Comparison of ENCODE assay signal across 18 cellular contexts in genomic region chr6:37893262-37893661, GRCh38.
"Had no signal": no experiment of that assay in that cellular context is flagged by ENCODE, and none has a peak within 500 bp of the region (broad histone marks: within the 10 kb centered on the region; RNA-seq: fewer than 3 reads in every experiment).

No MANE protein-coding gene starts in this region.

- ATAC-seq: activated T-helper 17 cell treated with anti-CD3 and anti-CD28 coated beads, Interleukin-2, amount 50 U/mL, for 72 hours; effector memory CD8-positive, alpha-beta T cell; left cardiac atrium had no signal

- DNase-seq: activated CD4-positive, alpha-beta memory T cell treated with anti-CD3 and anti-CD28 coated beads, Interleukin-2, amount 10 ng/mL, durations not matched to agents 7 days and 5 days; activated CD4-positive, alpha-beta T cell treated with anti-CD3 and anti-CD28 coated beads for 48 hours; activated CD4-positive, CD25-positive, alpha-beta regulatory T cell; activated naive CD4-positive, alpha-beta T cell; activated naive CD8-positive, alpha-beta T cell treated with anti-CD3 and anti-CD28 coated beads for 36 hours; activated T-cell treated with anti-CD3 and anti-CD28 coated beads, Interleukin-2, amount 50 U/mL, for 1 hour; amniotic stem cell; effector memory CD8-positive, alpha-beta T cell; esophagus squamous epithelium; left cardiac atrium; mesendoderm; nucleus accumbens; posterior cingulate gyrus; retina; stimulated activated naive CD4-positive, alpha-beta T cell treated with Interleukin-2 at 50 U/mL for 16 hours; thyroid gland had no signal

- H3K27me3 Mint-ChIP-seq: activated CD4-positive, alpha-beta memory T cell treated with anti-CD3 and anti-CD28 coated beads, Interleukin-2, amount 10 ng/mL, durations not matched to agents 7 days and 5 days; activated naive CD8-positive, alpha-beta T cell treated with anti-CD3 and anti-CD28 coated beads for 36 hours; activated T-helper 17 cell treated with anti-CD3 and anti-CD28 coated beads, Interleukin-2, amount 50 U/mL, for 72 hours; effector memory CD8-positive, alpha-beta T cell had no signal

- H3K4me3 Mint-ChIP-seq: activated CD4-positive, alpha-beta memory T cell treated with anti-CD3 and anti-CD28 coated beads, Interleukin-2, amount 10 ng/mL, durations not matched to agents 7 days and 5 days; activated naive CD8-positive, alpha-beta T cell treated with anti-CD3 and anti-CD28 coated beads for 36 hours; activated T-helper 17 cell treated with anti-CD3 and anti-CD28 coated beads, Interleukin-2, amount 50 U/mL, for 72 hours; effector memory CD8-positive, alpha-beta T cell; nephron had no signal

- H3K27ac ChIP-seq: esophagus squamous epithelium, thyroid gland had no signal

- H3K36me3 ChIP-seq: thyroid gland had no signal

- H3K27ac Mint-ChIP-seq: activated CD4-positive, alpha-beta memory T cell treated with anti-CD3 and anti-CD28 coated beads, Interleukin-2, amount 10 ng/mL, durations not matched to agents 7 days and 5 days; effector memory CD8-positive, alpha-beta T cell; nephron had no signal

- H3K27me3 ChIP-seq: esophagus squamous epithelium, thyroid gland had no signal

- H3K9me3 ChIP-seq: thyroid gland had no signal

- H3K9me3 Mint-ChIP-seq: effector memory CD8-positive, alpha-beta T cell had no signal

- H3K4me3 ChIP-seq: esophagus squamous epithelium, thyroid gland had no signal
